Comparison of ENCODE assay signal across 18 cellular contexts in the genomic region with DNA sequence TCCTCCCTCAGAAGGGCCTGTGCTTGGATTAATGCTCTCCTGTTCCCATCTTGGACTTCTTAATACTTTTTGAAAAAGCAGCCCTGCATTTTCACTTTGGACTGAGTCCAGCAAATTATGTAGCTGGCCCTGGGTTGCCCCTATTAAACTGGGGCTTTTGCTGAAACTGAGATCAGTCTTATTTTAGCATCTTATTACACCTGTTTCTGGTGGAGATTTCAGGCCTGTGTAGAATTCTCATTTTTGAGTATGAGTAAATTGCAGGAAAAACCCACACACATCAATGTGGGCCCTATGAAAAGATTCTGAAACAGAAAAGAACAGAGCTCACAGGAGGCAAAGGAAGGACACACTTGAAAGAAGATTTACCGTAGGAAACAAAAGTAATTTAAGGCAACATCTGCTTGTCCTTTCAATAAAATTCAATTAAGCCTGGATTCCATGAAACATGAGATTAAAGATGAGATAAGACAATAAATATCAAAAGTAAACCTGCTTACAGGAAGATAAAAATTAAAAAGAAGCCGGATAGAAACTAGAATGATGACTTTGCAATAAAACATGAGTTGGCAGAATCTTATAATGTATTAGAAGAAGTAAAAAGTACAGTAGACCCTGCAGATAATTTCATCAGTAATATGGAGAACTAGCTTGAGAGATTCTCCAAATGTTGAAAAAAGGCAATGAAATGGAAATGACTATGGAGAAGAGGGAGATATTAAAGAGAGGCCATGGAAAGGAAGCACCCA.
A peak's percentile ranks its signal among the peaks of the same experiment; 100 is the strongest.
DNase-seq lines count a peak whose midpoint lies in the region; ATAC-seq and TF ChIP-seq lines count a peak whose summit lies in the region.
"Had no signal": no experiment of that assay in that cellular context is flagged by ENCODE, and none has a peak within 500 bp of the region (broad histone marks: within the 10 kb centered on the region; RNA-seq: fewer than 3 reads in every experiment).

No MANE protein-coding gene starts in this region.

- ATAC-seq in GM19467 (IDR thresholded peaks at IDR 0.05; ENCODE audit: unreplicated experiment) (peak; percentile 47), HG02840 (IDR thresholded peaks at IDR 0.05; ENCODE audit: low FRiP score, unreplicated experiment) (peak; percentile 50), IMR-90 (ENCODE audit: low read depth) (no peak)
- ATAC-seq: activated CD4-positive, alpha-beta T cell treated with anti-CD3 and anti-CD28 coated beads for 36 hours; left ventricle myocardium superior; natural killer cell treated with Interleukin-12 subunit alpha and Interleukin-12 subunit beta and Interleukin-15 and Interleukin-18, amount 100 ng/mL, for 72 hours; right cardiac atrium had no signal

- H2BK120ac ChIP-seq in IMR-90 (ENCODE audit: low read depth, low read length), result no peak overlapping the region

- no peak overlapping the region for H4K5ac ChIP-seq in IMR-90 (ENCODE audit: low read depth, low read length)

- BruUV-seq in IMR-90 (replicated peaks; lab: Mats Ljungman, UMichigan), result no TSS peak

- no peak for TF ChIP-seq CTCF in GM12865 (IDR thresholded peaks at IDR 0.05; ENCODE audit: insufficient read depth, low read depth, low read length, missing control alignments)
- no peak for TF ChIP-seq CTCF in IMR-90 (conservative IDR thresholded peaks at IDR 0.05; ENCODE audit: low read depth, low read length)
- TF ChIP-seq CTCF in endothelial cell (IDR thresholded peaks at IDR 0.05; ENCODE audit: unreplicated experiment), result no peak

- H3K4me1 ChIP-seq in IMR-90 (ENCODE audit: control insufficient read depth, insufficient read depth, low read length), result no peaks in the 10 kb centered on the region
- H3K4me1 ChIP-seq: upper lobe of left lung had no signal

- peaks cover 4% of the 10 kb centered on the region for H3K27me3 Mint-ChIP-seq in endothelial cell (ENCODE audit: unreplicated experiment)
- H3K27me3 Mint-ChIP-seq: natural killer cell treated with Interleukin-12 subunit alpha and Interleukin-12 subunit beta and Interleukin-15 and Interleukin-18, amount 100 ng/mL, for 72 hours had no signal

- no peak overlapping the region for H2AK5ac ChIP-seq in IMR-90 (ENCODE audit: low read depth, low read length)

- no peaks in the 10 kb centered on the region for H3K36me3 ChIP-seq in IMR-90 (ENCODE audit: control insufficient read depth, insufficient read depth, low read length)
- H3K36me3 ChIP-seq: upper lobe of left lung had no signal

- no peak overlapping the region for H2BK20ac ChIP-seq in IMR-90 (ENCODE audit: low read depth, low read length)

- POLR2A ChIA-PET in IMR-90 (lab: Charles Lee; ENCODE audit: unreplicated experiment), result no interaction called here

- H3K14ac ChIP-seq in IMR-90 (replicated peaks; ENCODE audit: low read depth, low read length), result no peak overlapping the region

- no peak overlapping the region for H3K4ac ChIP-seq in IMR-90 (ENCODE audit: low read depth, low read length)

- H4K91ac ChIP-seq in IMR-90 (ENCODE audit: insufficient read depth, low read depth, low read length), result no peak overlapping the region

- H3K27ac ChIP-seq in IMR-90 (ENCODE audit: insufficient read depth, low read length), result no peak overlapping the region
- H3K27ac ChIP-seq: upper lobe of left lung had no signal

- no peaks in the 10 kb centered on the region for H3K79me1 ChIP-seq in IMR-90 (ENCODE audit: low read depth in 1 of 2, low read length in 2 of 2)

- TF ChIP-seq RAD21 in IMR-90 (IDR thresholded peaks at IDR 0.05; ENCODE audit: low read length), result no peak

- no peak overlapping the region for H3K9ac ChIP-seq in IMR-90 (ENCODE audit: low read depth, low read length)

- intact Hi-C loops in IMR-90 (cut with micrococcal nuclease), result no loop called here

- H3K4me3 Mint-ChIP-seq in endothelial cell (ENCODE audit: unreplicated experiment), result no peak overlapping the region
- H3K4me3 Mint-ChIP-seq: activated CD4-positive, alpha-beta T cell treated with anti-CD3 and anti-CD28 coated beads for 36 hours; natural killer cell treated with Interleukin-12 subunit alpha and Interleukin-12 subunit beta and Interleukin-15 and Interleukin-18, amount 100 ng/mL, for 72 hours; stimulated activated memory B cell treated with anti-CD40 and anti-IgM and Interleukin-4, amounts not matched to agents 10 μg/mL and 1 μg/mL and 100 μg/mL, for 72 hours had no signal

- no peak overlapping the region for H2BK15ac ChIP-seq in IMR-90 (ENCODE audit: low read depth, low read length)

- no peaks in the 10 kb centered on the region for H3K9me1 ChIP-seq in IMR-90 (ENCODE audit: insufficient read depth, low read length)

- H2BK5ac ChIP-seq in IMR-90 (ENCODE audit: low read depth, low read length, poor library complexity, severe bottlenecking), result no peak overlapping the region

- no peaks in the 10 kb centered on the region for H3K27me3 ChIP-seq in IMR-90 (ENCODE audit: control insufficient read depth, insufficient read depth, low read length)
- H3K27me3 ChIP-seq: upper lobe of left lung had no signal

- H2AFZ ChIP-seq in IMR-90 (replicated peaks; ENCODE audit: low read length, poor library complexity), result no peak overlapping the region

- dilution Hi-C loops in IMR-90 (cut with HindIII; ENCODE audit: low sequenced_read_pairs, unreplicated experiment), result no loop called here

- H3K36me3 Mint-ChIP-seq in endothelial cell (ENCODE audit: low read depth, unreplicated experiment), result no peaks in the 10 kb centered on the region
- H3K36me3 Mint-ChIP-seq: natural killer cell treated with Interleukin-12 subunit alpha and Interleukin-12 subunit beta and Interleukin-15 and Interleukin-18, amount 100 ng/mL, for 72 hours; stimulated activated memory B cell treated with anti-CD40 and anti-IgM and Interleukin-4, amounts not matched to agents 10 μg/mL and 1 μg/mL and 100 μg/mL, for 72 hours had no signal

- H3K9me3 Mint-ChIP-seq in endothelial cell (ENCODE audit: unreplicated experiment), result no peaks in the 10 kb centered on the region
- H3K9me3 Mint-ChIP-seq: stimulated activated memory B cell treated with anti-CD40 and anti-IgM and Interleukin-4, amounts not matched to agents 10 μg/mL and 1 μg/mL and 100 μg/mL, for 72 hours had no signal

- CTCF ChIA-PET in IMR-90 (lab: Yijun Ruan, JAX), result no interaction called here

- H3K27ac Mint-ChIP-seq in endothelial cell (ENCODE audit: unreplicated experiment), result no peak overlapping the region
- H3K27ac Mint-ChIP-seq: activated CD4-positive, alpha-beta T cell treated with anti-CD3 and anti-CD28 coated beads for 36 hours; natural killer cell treated with Interleukin-12 subunit alpha and Interleukin-12 subunit beta and Interleukin-15 and Interleukin-18, amount 100 ng/mL, for 72 hours; stimulated activated memory B cell treated with anti-CD40 and anti-IgM and Interleukin-4, amounts not matched to agents 10 μg/mL and 1 μg/mL and 100 μg/mL, for 72 hours had no signal

- H3K4me2 ChIP-seq in IMR-90 (ENCODE audit: low read depth, low read length), result no peak overlapping the region

- no peaks in the 10 kb centered on the region for H3K4me1 Mint-ChIP-seq in endothelial cell (ENCODE audit: unreplicated experiment)
- H3K4me1 Mint-ChIP-seq: activated CD4-positive, alpha-beta T cell treated with anti-CD3 and anti-CD28 coated beads for 36 hours; stimulated activated memory B cell treated with anti-CD40 and anti-IgM and Interleukin-4, amounts not matched to agents 10 μg/mL and 1 μg/mL and 100 μg/mL, for 72 hours had no signal

- no peak overlapping the region for H2AK9ac ChIP-seq in IMR-90 (replicated peaks; ENCODE audit: low read depth, low read length, poor library complexity)

- no peak overlapping the region for H3K23ac ChIP-seq in IMR-90 (ENCODE audit: low read depth, low read length)

- H3K4me3 ChIP-seq in GM12865 (ENCODE audit: low read depth, low read length) (peak overlapping the region; percentile 39), IMR-90 (ENCODE audit: insufficient read depth, low read depth, low read length) (no peak overlapping the region)
- H3K4me3 ChIP-seq: upper lobe of left lung had no signal

- TF ChIP-seq POLR2A in IMR-90 (IDR thresholded peaks at IDR 0.05; ENCODE audit: low read depth, low read length), result no peak

- WGBS in IMR-90 (ENCODE audit: extremely low coverage in 2 of 2, insufficient read length in 1 of 2), 2 experiments, result no CpG with 5 or more reads among the region's 2 CpGs

- no peak overlapping the region for H4K8ac ChIP-seq in IMR-90 (ENCODE audit: low read depth in 2 of 2, low read length in 2 of 2)

- in situ Hi-C loops in IMR-90 (cut with MboI; ENCODE audit: low sequenced_read_pairs), result no loop called here

- H3K9me3 ChIP-seq in IMR-90 (ENCODE audit: control insufficient read depth, insufficient read depth, low read length), result no peaks in the 10 kb centered on the region
- H3K9me3 ChIP-seq: upper lobe of left lung had no signal

- H4K20me1 ChIP-seq in IMR-90 (ENCODE audit: insufficient read depth, low read length), result no peaks in the 10 kb centered on the region

- no peak overlapping the region for H3K56ac ChIP-seq in IMR-90 (ENCODE audit: extremely low read depth, insufficient read depth, low read length)

- no peak overlapping the region for H3K18ac ChIP-seq in IMR-90 (ENCODE audit: low read depth, low read length)

- DNase-seq in GM12865 (ENCODE audit: low read depth) (peak; percentile 81), IMR-90 (no peak), H4 (ENCODE audit: low spot score) (no peak), cerebellar nuclear complex (lab: John Stamatoyannopoulos, UW) (no peak), endothelial cell (ENCODE audit: low spot score) (no peak), T-helper 9 cell (no peak)
- DNase-seq: activated CD4-positive, alpha-beta T cell treated with anti-CD3 and anti-CD28 coated beads for 36 hours; Calu3; left ventricle myocardium superior; NCI-H1048; right cardiac atrium; stimulated activated CD4-positive, alpha-beta T cell treated with anti-CD3 and anti-CD28 coated beads, Interleukin-4, amount 100 ng/mL, for 24 hours; T-helper 1 cell; upper lobe of left lung had no signal

TF ChIP-seq in IMR-90, 13 proteins besides CTCF, POLR2A, EP300 and RAD21:
- no peak for TF ChIP-seq CHD1 (IDR thresholded peaks at IDR 0.05; ENCODE audit: low read depth, low read length)
- TF ChIP-seq MXI1 (IDR thresholded peaks at IDR 0.05; ENCODE audit: borderline replicate concordance, low read depth, low read length), result no peak
- TF ChIP-seq SMC3 (IDR thresholded peaks at IDR 0.05; ENCODE audit: low read depth, low read length), result no peak
- TF ChIP-seq MAFK (IDR thresholded peaks at IDR 0.05; ENCODE audit: low read depth, low read length), result peak; percentile 65
- no peak for TF ChIP-seq RCOR1 (IDR thresholded peaks at IDR 0.05; ENCODE audit: insufficient replicate concordance, low read length)
